Comparison of ENCODE assay signal across 12 cellular contexts in the genomic region with DNA sequence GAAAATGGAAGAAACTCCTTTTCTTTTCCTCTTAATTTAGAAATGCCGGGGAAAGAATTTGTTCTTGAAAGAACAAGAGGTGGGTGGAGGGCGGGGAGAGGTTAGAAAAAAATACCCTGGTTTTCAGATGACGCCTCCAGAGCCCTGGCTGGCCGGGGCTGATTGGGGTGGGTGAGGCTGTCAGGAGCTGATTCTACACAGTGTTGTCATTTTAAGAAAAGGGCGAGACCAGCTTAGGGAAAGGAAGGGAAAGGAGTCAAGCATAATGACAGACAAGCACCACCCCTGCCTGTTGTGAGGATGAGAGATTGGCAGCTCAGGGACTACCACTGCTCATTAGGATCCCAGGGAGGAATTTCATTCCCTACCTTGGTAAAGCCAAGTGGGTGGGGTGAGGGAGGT. TPM values are rescaled to one million over a fixed set of nuclear protein-coding genes. Genes with fewer than 3 reads are reported as not detected.
DNase-seq lines count a peak whose midpoint lies in the region; ATAC-seq, FAIRE-seq and TF ChIP-seq lines count a peak whose summit lies in the region.
"Had no signal": no experiment of that assay in that cellular context is flagged by ENCODE, and none has a peak within 500 bp of the region (broad histone marks: within the 10 kb centered on the region; RNA-seq: fewer than 3 reads in every experiment).

No MANE protein-coding gene starts in this region.

- peak overlapping the region in 1 of 2 experiments; percentile 6 for H2BK12ac ChIP-seq in mesenchymal stem cell (ENCODE audit: low read length in 2 of 2)

- no peak for ATAC-seq in stimulated activated effector memory CD8-positive, alpha-beta T cell treated with anti-CD3 and anti-CD28 coated beads, Interleukin-12 subunit alpha, Interleukin-12 subunit beta, amount 100 ng/mL, for 72 hours

- H3K36me3 Mint-ChIP-seq in stimulated activated effector memory CD8-positive, alpha-beta T cell treated with anti-CD3 and anti-CD28 coated beads, Interleukin-12 subunit alpha, Interleukin-12 subunit beta, amount 100 ng/mL, for 72 hours: no peaks in the 10 kb centered on the region

- CTCF ChIA-PET in endothelial cell of umbilical vein (lab: Charles Lee): interaction anchor here (1.1 to 2.4 kb wide), 9 partner anchors 9 to 484 kb away, joined by 3 to 9 read pairs (median 4); no protein-coding TSS in a partner anchor

- H3K4ac ChIP-seq in mesenchymal stem cell (ENCODE audit: low read depth in 1 of 2, low read length in 2 of 2): no peak overlapping the region

- H3K79me1 ChIP-seq in mesenchymal stem cell (replicated peaks; ENCODE audit: low read length, poor library complexity, severe bottlenecking): no peaks in the 10 kb centered on the region

- H3K4me2 ChIP-seq in endothelial cell of umbilical vein (ENCODE audit: insufficient read depth, low read length) (peak overlapping the region; percentile 83), mesenchymal stem cell (ENCODE audit: low read length, poor library complexity, severe bottlenecking) (no peak overlapping the region)

- H3K4me1 Mint-ChIP-seq in stimulated activated effector memory CD8-positive, alpha-beta T cell treated with anti-CD3 and anti-CD28 coated beads, Interleukin-12 subunit alpha, Interleukin-12 subunit beta, amount 100 ng/mL, for 72 hours: peaks cover 5% of the 10 kb centered on the region

- H2AK5ac ChIP-seq in mesenchymal stem cell (ENCODE audit: low read length, severe bottlenecking): no peak overlapping the region

- no peak overlapping the region for H3K18ac ChIP-seq in mesenchymal stem cell (ENCODE audit: low read depth in 1 of 2, low read length in 2 of 2)

- no peaks in the 10 kb centered on the region for H3K36me3 ChIP-seq in NT2/D1 (ENCODE audit: insufficient read depth, insufficient read length, low read length)
- H3K36me3 ChIP-seq in endothelial cell of umbilical vein (ENCODE audit: control insufficient read depth in 2 of 2, extremely low read depth in 1 of 2, insufficient read depth in 2 of 2, low read length in 2 of 2): no peaks in the 10 kb centered on the region
- no peaks in the 10 kb centered on the region for H3K36me3 ChIP-seq in mesenchymal stem cell (ENCODE audit: control insufficient read depth in 1 of 2, insufficient read depth in 2 of 2, low read depth in 1 of 2, low read length in 2 of 2)
- no peaks in the 10 kb centered on the region for H3K36me3 ChIP-seq in tibial artery

- peak; percentile 75 for FAIRE-seq in endothelial cell of umbilical vein (lab: Jason Lieb, UNC)

- H3K9ac ChIP-seq in NT2/D1 (ENCODE audit: insufficient read length, low read depth) (no peak overlapping the region), endothelial cell of umbilical vein (replicated peaks; ENCODE audit: extremely low read depth, insufficient read depth, low read length) (peak overlapping the region; percentile 66), mesenchymal stem cell (ENCODE audit: low read length) (peak overlapping the region; percentile 85)

- intact Hi-C loops in endothelial cell of umbilical vein (cut with micrococcal nuclease) (loop anchor here (1.0 kb wide), 1 partner anchor 12 kb away; no protein-coding TSS in a partner anchor), tibial artery (cut with DNase I; ENCODE audit: low total_unique reads) (no loop called here)

- POLR2A ChIA-PET in endothelial cell of umbilical vein (lab: Charles Lee): interaction anchor here (0.6 kb wide), 1 partner anchor 165 kb away, joined by 14 read pairs; no protein-coding TSS in a partner anchor

- TF ChIP-seq POLR2A in endothelial cell of umbilical vein (IDR thresholded peaks at IDR 0.05; ENCODE audit: low read depth, low read length): no peak

- no peaks in the 10 kb centered on the region for H4K20me1 ChIP-seq in endothelial cell of umbilical vein (replicated peaks; ENCODE audit: control insufficient read depth, extremely low read depth, insufficient read depth, low read length)

- H3K4me3 Mint-ChIP-seq in stimulated activated effector memory CD8-positive, alpha-beta T cell treated with anti-CD3 and anti-CD28 coated beads, Interleukin-12 subunit alpha, Interleukin-12 subunit beta, amount 100 ng/mL, for 72 hours: no peak overlapping the region
- H3K4me3 Mint-ChIP-seq: activated T-cell treated with anti-CD3 and anti-CD28 coated beads, Interleukin-2, amount 50 U/mL, for 24 hours; nephron progenitor cell had no signal

- dilution Hi-C loops in endothelial cell of umbilical vein (cut with MboI; ENCODE audit: extremely low pct_ligation_motif_present, low sequenced_read_pairs): no loop called here

- no peaks in the 10 kb centered on the region for H3K9me1 ChIP-seq in endothelial cell of umbilical vein (replicated peaks; ENCODE audit: control insufficient read depth, extremely low read depth, insufficient read depth, low read length)

- TF ChIP-seq CTCF in endothelial cell of umbilical vein (IDR thresholded peaks at IDR 0.05; ENCODE audit: extremely low read depth in 1 of 2, insufficient read depth in 1 of 2, low read depth in 1 of 2, low read length in 2 of 2) (no peak), tibial artery (IDR thresholded peaks at IDR 0.05) (no peak)

- no peak overlapping the region for H4K91ac ChIP-seq in mesenchymal stem cell (ENCODE audit: low read length)

- H3K79me2 ChIP-seq in endothelial cell of umbilical vein (ENCODE audit: control insufficient read depth, insufficient read depth, low read length): no peaks in the 10 kb centered on the region

- BruUV-seq in endothelial cell of umbilical vein (replicated peaks; lab: Mats Ljungman, UMichigan): TSS peak; percentile 24

- H3K27ac Mint-ChIP-seq in stimulated activated effector memory CD8-positive, alpha-beta T cell treated with anti-CD3 and anti-CD28 coated beads, Interleukin-12 subunit alpha, Interleukin-12 subunit beta, amount 100 ng/mL, for 72 hours: no peak overlapping the region
- H3K27ac Mint-ChIP-seq: activated T-cell treated with anti-CD3 and anti-CD28 coated beads, Interleukin-2, amount 50 U/mL, for 24 hours; nephron progenitor cell had no signal

- H3K4me1 ChIP-seq in NT2/D1 (ENCODE audit: insufficient read depth, insufficient read length): no peaks in the 10 kb centered on the region
- H3K4me1 ChIP-seq in endothelial cell of umbilical vein (ENCODE audit: control insufficient read depth, extremely low read depth, insufficient read depth, low read length): peaks cover 28% of the 10 kb centered on the region
- H3K4me1 ChIP-seq in mesenchymal stem cell (ENCODE audit: control insufficient read depth, insufficient read depth, low read depth, low read length): no peaks in the 10 kb centered on the region
- peaks cover 0 to 68% (median 25%) of the 10 kb centered on the region in 4 donors for H3K4me1 ChIP-seq in tibial artery

- H3K27ac ChIP-seq in endothelial cell of umbilical vein (ENCODE audit: insufficient read depth, low read depth, low read length) (peak overlapping the region; percentile 60), mesenchymal stem cell (ENCODE audit: low read length, poor library complexity, severe bottlenecking) (no peak overlapping the region), tibial artery (peak overlapping the region; percentile 89 to 93)

- H2AFZ ChIP-seq in endothelial cell of umbilical vein (ENCODE audit: low read depth, low read length) (peak overlapping the region; percentile 72), mesenchymal stem cell (ENCODE audit: low read depth, low read length) (no peak overlapping the region)

- no peak overlapping the region for H4K8ac ChIP-seq in mesenchymal stem cell (ENCODE audit: low read length)

- H2BK15ac ChIP-seq in mesenchymal stem cell (ENCODE audit: low read depth, poor library complexity, severe bottlenecking): peak overlapping the region; percentile 44

- WGBS in mesenchymal stem cell: 53% methylated on average over 5 of the region's 5 CpGs

- H3K27me3 ChIP-seq in NT2/D1 (ENCODE audit: insufficient read depth, insufficient read length): no peaks in the 10 kb centered on the region
- H3K27me3 ChIP-seq in endothelial cell of umbilical vein (ENCODE audit: control insufficient read depth in 2 of 2, insufficient read depth in 2 of 2, low read length in 2 of 2): no peaks in the 10 kb centered on the region
- peaks cover 0 to 34% of the 10 kb centered on the region in 2 experiments for H3K27me3 ChIP-seq in mesenchymal stem cell (ENCODE audit: control insufficient read depth in 1 of 2, insufficient read depth in 1 of 2, low read length in 2 of 2)
- H3K27me3 ChIP-seq in tibial artery: no peaks in the 10 kb centered on the region

- H2BK5ac ChIP-seq in mesenchymal stem cell (ENCODE audit: low read depth, low read length, poor library complexity, severe bottlenecking): no peak overlapping the region

- DNase-seq in NT2/D1 (ENCODE audit: low read depth, low spot score): peak; percentile 43
- DNase-seq in endothelial cell of umbilical vein (ENCODE audit: low read depth, low spot score): peak; percentile 60
- no peak for DNase-seq in mesenchymal stem cell
- DNase-seq in tibial artery: peak in 1 of 2 donors; percentile 77
- no peak for DNase-seq in Kasumi-1 (lab: John Stamatoyannopoulos, UW)
- DNase-seq in T-helper 2 cell: no peak
- no peak for DNase-seq in stimulated activated effector memory CD8-positive, alpha-beta T cell treated with anti-CD3 and anti-CD28 coated beads, Interleukin-12 subunit alpha, Interleukin-12 subunit beta, amount 100 ng/mL, for 72 hours (ENCODE audit: low spot score in 2 of 2)
- no peak for DNase-seq in activated CD8-positive, alpha-beta memory T cell treated with anti-CD3 and anti-CD28 coated beads for 24 hours
- DNase-seq: activated T-cell treated with anti-CD3 and anti-CD28 coated beads, Interleukin-2, amount 50 U/mL, for 24 hours; GDM1; NCI-H187; nephron progenitor cell had no signal

- H3K9me3 ChIP-seq in NT2/D1 (ENCODE audit: insufficient read depth, low read length) (peaks cover 6% of the 10 kb centered on the region; the same call in 1 of the 2 replicates), endothelial cell of umbilical vein (replicated peaks; ENCODE audit: control insufficient read depth, insufficient read depth, low read length) (no peaks in the 10 kb centered on the region), mesenchymal stem cell (ENCODE audit: control insufficient read depth, low read length) (no peaks in the 10 kb centered on the region), tibial artery (no peaks in the 10 kb centered on the region)

- H3K14ac ChIP-seq in mesenchymal stem cell (ENCODE audit: low read length in 2 of 2): no peak overlapping the region

- no peak overlapping the region for H2BK120ac ChIP-seq in mesenchymal stem cell (ENCODE audit: low read depth, low read length)

- no peak overlapping the region for H3K23ac ChIP-seq in mesenchymal stem cell (ENCODE audit: low read length in 2 of 2)

- no peaks in the 10 kb centered on the region for H3K9me3 Mint-ChIP-seq in stimulated activated effector memory CD8-positive, alpha-beta T cell treated with anti-CD3 and anti-CD28 coated beads, Interleukin-12 subunit alpha, Interleukin-12 subunit beta, amount 100 ng/mL, for 72 hours
- H3K9me3 Mint-ChIP-seq: activated T-cell treated with anti-CD3 and anti-CD28 coated beads, Interleukin-2, amount 50 U/mL, for 24 hours had no signal

- no peak overlapping the region for H3K4me3 ChIP-seq in NT2/D1 (ENCODE audit: insufficient read length, low read depth)
- peak overlapping the region in 2 of 3 experiments; percentile 7 to 61 for H3K4me3 ChIP-seq in endothelial cell of umbilical vein (replicated peaks in 1 of 3; ENCODE audit: insufficient read depth in 1 of 3, low read depth in 1 of 3, low read length in 3 of 3)
- peak overlapping the region in 1 of 2 experiments; percentile 55 for H3K4me3 ChIP-seq in mesenchymal stem cell (ENCODE audit: insufficient read depth in 1 of 2, low read depth in 1 of 2, low read length in 2 of 2)
- H3K4me3 ChIP-seq in tibial artery: peak overlapping the region; percentile 37 to 39

RNA-seq across cellular contexts. Expression of a gene that starts 9.9 kb away (rescaled TPM):
- not detected in 2 replicates for total RNA-seq in endothelial cell of umbilical vein
- not detected in 2 replicates for polyA plus RNA-seq in endothelial cell of umbilical vein
- polyA plus RNA-seq in endothelial cell of umbilical vein (2011; cell fraction: cytosol; rRNA removed): not detected in 2 replicates
- polyA plus RNA-seq in endothelial cell of umbilical vein (2011; cell fraction: nucleus; rRNA removed): not detected in 2 replicates
- not detected in 2 replicates for polyA plus RNA-seq in endothelial cell of umbilical vein (2012)
- polyA minus RNA-seq in endothelial cell of umbilical vein: not detected in 2 replicates
- not detected for polyA minus RNA-seq in endothelial cell of umbilical vein (2011; cell fraction: cytosol; rRNA and poly(A)+ RNA removed)
- polyA minus RNA-seq in endothelial cell of umbilical vein (2011; cell fraction: nucleus; rRNA and poly(A)+ RNA removed): not detected in 2 replicates
- not detected for polyA plus RNA-seq in mesenchymal stem cell (2013, experiment 1 of 2)
- not detected for polyA plus RNA-seq in mesenchymal stem cell (2013, experiment 2 of 2)

RNA-seq across cellular contexts. Expression of a gene that starts 30.5 kb away (rescaled TPM):
- total RNA-seq in endothelial cell of umbilical vein: not detected in 2 replicates
- polyA plus RNA-seq in endothelial cell of umbilical vein: not detected in 2 replicates
- not detected in 2 replicates for polyA plus RNA-seq in endothelial cell of umbilical vein (2011; cell fraction: cytosol; rRNA removed)
- not detected in 2 replicates for polyA plus RNA-seq in endothelial cell of umbilical vein (2011; cell fraction: nucleus; rRNA removed)
- 0.16 and 0.46 TPM in 2 replicates for polyA plus RNA-seq in endothelial cell of umbilical vein (2012)
- not detected in 2 replicates for polyA minus RNA-seq in endothelial cell of umbilical vein
- not detected for polyA minus RNA-seq in endothelial cell of umbilical vein (2011; cell fraction: cytosol; rRNA and poly(A)+ RNA removed)
- not detected in 2 replicates for polyA minus RNA-seq in endothelial cell of umbilical vein (2011; cell fraction: nucleus; rRNA and poly(A)+ RNA removed)
- polyA plus RNA-seq in mesenchymal stem cell (2013, experiment 1 of 2): not detected
- 0.05 TPM for polyA plus RNA-seq in mesenchymal stem cell (2013, experiment 2 of 2)

Comparison
In these comparisons a context has a peak if more than half of its experiments do, and no peak if none do; other contexts are left out.
1. DNase-seq: peak in NT2/D1 (single experiment) and endothelial cell of umbilical vein (single experiment); none in mesenchymal stem cell (single experiment), Kasumi-1 (0 of 2), T-helper 2 cell (0 of 5), stimulated activated effector memory CD8-positive, alpha-beta T cell treated with anti-CD3 and anti-CD28 coated beads, Interleukin-12 subunit alpha, Interleukin-12 subunit beta, amount 100 ng/mL, for 72 hours (0 of 2) and activated CD8-positive, alpha-beta memory T cell treated with anti-CD3 and anti-CD28 coated beads for 24 hours (single experiment).